In genomic region chr5:10503997-10504761, GRCh38 we compare ENCODE assay signal across 1 cellular context.
TF ChIP-seq lines count a peak whose summit lies in the region.

No MANE protein-coding gene starts in this region.

TF ChIP-seq in HepG2, 621 proteins besides CTCF, POLR2A, EP300 and RAD21 (continued from another document):
- no peak for TF ChIP-seq PLSCR1 (CRISPR knock-in tag; IDR thresholded peaks at IDR 0.05; ENCODE audit: borderline replicate concordance)
- no peak for TF ChIP-seq HOXD1 (CRISPR knock-in tag; IDR thresholded peaks at IDR 0.05)
- no peak for TF ChIP-seq RORA (CRISPR knock-in tag; IDR thresholded peaks at IDR 0.05)
